ENCODE assay signal across 1 cellular context in genomic region chr1:219580019-219580676, GRCh38.
TF ChIP-seq lines count a peak whose summit lies in the region.

No MANE protein-coding gene starts in this region.

TF ChIP-seq in GM23338, 12 proteins besides CTCF, POLR2A, EP300 and RAD21:
- no peak for TF ChIP-seq STAT1 (IDR thresholded peaks at IDR 0.05; ENCODE audit: unreplicated experiment)
- no peak for TF ChIP-seq ZNF114 (CRISPR knock-in tag; IDR thresholded peaks at IDR 0.05)
- no peak for TF ChIP-seq EZH2 (IDR thresholded peaks at IDR 0.05; ENCODE audit: low read depth, unreplicated experiment)
- TF ChIP-seq ETS1 (IDR thresholded peaks at IDR 0.05), result no peak
- TF ChIP-seq REST (IDR thresholded peaks at IDR 0.05; ENCODE audit: unreplicated experiment), result no peak
- TF ChIP-seq JUNB (IDR thresholded peaks at IDR 0.05; ENCODE audit: unreplicated experiment), result no peak
- no peak for TF ChIP-seq ZNF462 (CRISPR knock-in tag; IDR thresholded peaks at IDR 0.05)
